15 cellular contexts compared by ENCODE assay signal in the genomic region with DNA sequence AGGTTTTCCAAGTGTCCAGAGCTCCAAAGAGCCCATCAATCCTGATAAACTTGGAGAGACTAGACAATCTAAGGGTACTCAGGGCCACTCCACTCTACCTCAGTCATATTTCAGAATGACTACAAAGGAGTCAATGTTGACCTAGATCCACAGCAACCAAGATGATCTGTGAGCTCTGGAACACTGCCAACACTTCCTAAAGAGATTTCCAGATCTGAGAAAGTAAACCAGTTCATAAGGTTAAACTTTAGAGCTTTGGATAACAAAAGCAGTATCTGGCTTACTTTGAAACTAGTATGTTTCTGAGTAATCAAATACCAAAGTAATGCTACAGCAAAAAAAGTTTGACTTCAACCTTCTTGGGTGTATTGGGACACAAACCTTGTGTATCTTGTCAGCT.
A peak's percentile ranks its signal among the peaks of the same experiment; 100 is the strongest.
DNase-seq lines count a peak whose midpoint lies in the region; TF ChIP-seq lines count a peak whose summit lies in the region.
"Had no signal": no experiment of that assay in that cellular context is flagged by ENCODE, and none has a peak within 500 bp of the region (broad histone marks: within the 10 kb centered on the region; RNA-seq: fewer than 3 reads in every experiment).

No MANE protein-coding gene starts in this region.

- no TSS peak for BruUV-seq in mammary epithelial cell (replicated peaks; lab: Mats Ljungman, UMichigan)
- BruUV-seq in MCF 10A (replicated peaks; lab: Mats Ljungman, UMichigan) = no TSS peak

- TF ChIP-seq CTCF in mammary epithelial cell (conservative IDR thresholded peaks at IDR 0.05 in 1 of 2, IDR thresholded peaks at IDR 0.05 in 1 of 2; ENCODE audit: extremely low read depth in 1 of 2, insufficient read depth in 1 of 2, low read depth in 1 of 2, low read length in 2 of 2) (no peak), MCF 10A (IDR thresholded peaks at IDR 0.05; ENCODE audit: unreplicated experiment) (no peak), SK-N-SH (IDR thresholded peaks at IDR 0.05) (no peak), right atrium auricular region (IDR thresholded peaks at IDR 0.05) (no peak), lower leg skin (IDR thresholded peaks at IDR 0.05) (no peak)

- H3K27me3 Mint-ChIP-seq in MCF 10A (ENCODE audit: insufficient read depth, unreplicated experiment) = no peaks in the 10 kb centered on the region
- H3K27me3 Mint-ChIP-seq: activated naive CD8-positive, alpha-beta T cell; brain had no signal

- no peaks in the 10 kb centered on the region for H3K9me3 ChIP-seq in mammary epithelial cell (replicated peaks; ENCODE audit: insufficient read depth, low read length)
- no peaks in the 10 kb centered on the region for H3K9me3 ChIP-seq in SK-N-SH
- no peaks in the 10 kb centered on the region for H3K9me3 ChIP-seq in right atrium auricular region

- no peak overlapping the region for H3K4me2 ChIP-seq in mammary epithelial cell (ENCODE audit: insufficient read depth, low read depth, low read length)
- no peak overlapping the region for H3K4me2 ChIP-seq in SK-N-SH

- H3K9ac ChIP-seq in mammary epithelial cell (ENCODE audit: insufficient read depth, low read length) (no peak overlapping the region), SK-N-SH (no peak overlapping the region)

- dilution Hi-C loops in mammary epithelial cell (cut with HindIII; ENCODE audit: low sequenced_read_pairs) = no loop called here

- H3K79me2 ChIP-seq in mammary epithelial cell (ENCODE audit: insufficient read depth, low read length) = no peaks in the 10 kb centered on the region
- H3K79me2 ChIP-seq in SK-N-SH (ENCODE audit: insufficient read depth) = no peaks in the 10 kb centered on the region

- no peak overlapping the region for H3K4me3 Mint-ChIP-seq in MCF 10A (ENCODE audit: unreplicated experiment)
- H3K4me3 Mint-ChIP-seq: activated naive CD8-positive, alpha-beta T cell; brain; neural crest cell had no signal

- H3K36me3 Mint-ChIP-seq in MCF 10A (ENCODE audit: insufficient read depth, unreplicated experiment) = no peaks in the 10 kb centered on the region
- H3K36me3 Mint-ChIP-seq: brain had no signal

- TF ChIP-seq RAD21 in SK-N-SH (IDR thresholded peaks at IDR 0.05; ENCODE audit: low read length) = no peak

- no peak overlapping the region for H3K27ac ChIP-seq in mammary epithelial cell (ENCODE audit: insufficient read depth, low read depth, low read length)
- peak overlapping the region; percentile 36 to 95 for H3K27ac ChIP-seq in SK-N-SH (ENCODE audit: low read depth in 2 of 2, low read length in 1 of 2)
- H3K27ac ChIP-seq in right atrium auricular region = no peak overlapping the region

- no peaks in the 10 kb centered on the region for H3K4me1 Mint-ChIP-seq in MCF 10A (ENCODE audit: insufficient read depth, unreplicated experiment)

- peaks cover 16% of the 10 kb centered on the region for H3F3A ChIP-seq in SK-N-SH (replicated peaks; ENCODE audit: insufficient read depth)

- H3K27ac Mint-ChIP-seq in MCF 10A (ENCODE audit: low read depth, unreplicated experiment) = no peak overlapping the region
- H3K27ac Mint-ChIP-seq: activated naive CD8-positive, alpha-beta T cell had no signal

- no peak for TF ChIP-seq EP300 in SK-N-SH (IDR thresholded peaks at IDR 0.05; ENCODE audit: borderline replicate concordance in 1 of 2, low read depth in 1 of 2, low read length in 1 of 2)

- in situ Hi-C loops in mammary epithelial cell (cut with MboI; ENCODE audit: low sequenced_read_pairs in 2 of 2) = no loop called here

- H3K4me3 ChIP-seq in mammary epithelial cell (replicated peaks in 1 of 3; ENCODE audit: insufficient read depth in 1 of 3, low read depth in 2 of 3, low read length in 3 of 3) (no peak overlapping the region), SK-N-SH (ENCODE audit: low read depth in 2 of 2, low read length in 1 of 2) (no peak overlapping the region), right atrium auricular region (no peak overlapping the region), lower leg skin (ENCODE audit: low read depth, poor library complexity, severe bottlenecking) (no peak overlapping the region)

- intact Hi-C loops in mammary epithelial cell (cut with micrococcal nuclease) (no loop called here), MCF 10A (cut with micrococcal nuclease) (no loop called here), lower leg skin (cut with DNase I; ENCODE audit: low total_unique reads) (no loop called here)

- POLR2A ChIA-PET in MCF 10A (lab: Yijun Ruan, JAX) (no interaction called here), SK-N-SH (lab: Yijun Ruan, JAX) (interaction anchor here (0.8 kb wide), 1 partner anchor 61 kb away, joined by 3 read pairs; no protein-coding TSS in a partner anchor)

- no peaks in the 10 kb centered on the region for H3K27me3 ChIP-seq in mammary epithelial cell (ENCODE audit: insufficient read depth, low read length)
- no peaks in the 10 kb centered on the region for H3K27me3 ChIP-seq in SK-N-SH (ENCODE audit: insufficient read depth)
- H3K27me3 ChIP-seq in right atrium auricular region = no peaks in the 10 kb centered on the region

- TF ChIP-seq POLR2A in lower leg skin (IDR thresholded peaks at IDR 0.05) = no peak

- no peaks in the 10 kb centered on the region for H3K4me1 ChIP-seq in mammary epithelial cell (ENCODE audit: insufficient read depth, low read length)
- H3K4me1 ChIP-seq in SK-N-SH (ENCODE audit: control insufficient read depth in 1 of 2, insufficient read depth in 2 of 2, low read depth in 1 of 2, low read length in 1 of 2) = peaks cover 8 to 19% of the 10 kb centered on the region in 2 experiments; a peak in 3 of 4 replicates
- H3K4me1 ChIP-seq in right atrium auricular region = no peaks in the 10 kb centered on the region

- no peak overlapping the region for H2AFZ ChIP-seq in mammary epithelial cell (ENCODE audit: low read depth, low read length)
- H2AFZ ChIP-seq in SK-N-SH (ENCODE audit: low read depth) = no peak overlapping the region

- H4K20me1 ChIP-seq in mammary epithelial cell (ENCODE audit: insufficient read depth, low read length) (no peaks in the 10 kb centered on the region), SK-N-SH (ENCODE audit: insufficient read depth) (0 out of 2 replicates have a peak, but pooled peaks cover 5% of the 10 kb centered on the region)

- no peaks in the 10 kb centered on the region for H3K9me3 Mint-ChIP-seq in MCF 10A (ENCODE audit: unreplicated experiment)
- H3K9me3 Mint-ChIP-seq: brain, neural crest cell had no signal

- H3K36me3 ChIP-seq in mammary epithelial cell (ENCODE audit: insufficient read depth, low read length) (no peaks in the 10 kb centered on the region), SK-N-SH (replicated peaks in 1 of 2; ENCODE audit: control insufficient read depth in 1 of 2, insufficient read depth in 2 of 2, low read length in 1 of 2) (no peaks in the 10 kb centered on the region), right atrium auricular region (no peaks in the 10 kb centered on the region)

- peak; percentile 11 for DNase-seq in mammary epithelial cell
- no peak for DNase-seq in MCF 10A (ENCODE audit: unreplicated experiment)
- DNase-seq in SK-N-SH = no peak
- DNase-seq in fibroblast of peridontal ligament (ENCODE audit: extremely low read depth) = peak; percentile 34
- no peak for DNase-seq in right atrium auricular region (ENCODE audit: low spot score)
- DNase-seq in lower leg skin (ENCODE audit: low spot score in 2 of 2) = no peak
- no peak for DNase-seq in NCI-H2171 (lab: John Stamatoyannopoulos, UW)
- DNase-seq in activated CD8-positive, alpha-beta memory T cell treated with anti-CD3 and anti-CD28 coated beads for 24 hours = no peak
- DNase-seq: cortex of kidney, foreskin melanocyte, Karpas-422, T-helper 9 cell had no signal

- CTCF ChIA-PET in mammary epithelial cell (lab: Charles Lee; ENCODE audit: low non-redundant PET) (no interaction called here), MCF 10A (lab: Yijun Ruan, JAX) (interaction anchor here (0.7 kb wide), 1 partner anchor 40 kb away, joined by 3 read pairs; no protein-coding TSS in a partner anchor), SK-N-SH (lab: Yijun Ruan, JAX) (interaction anchor here (6.1 kb wide), 1 partner anchor 23 kb away, joined by 25 read pairs; no protein-coding TSS in a partner anchor)

- no peaks in the 10 kb centered on the region for H3K9me2 ChIP-seq in SK-N-SH

TF ChIP-seq in SK-N-SH, 30 proteins besides CTCF, POLR2A, EP300 and RAD21:
- TF ChIP-seq TAF1 (IDR thresholded peaks at IDR 0.05; ENCODE audit: borderline replicate concordance, low read depth, low read length) (no peak), TCF12 (IDR thresholded peaks at IDR 0.05) (peak; percentile 21; the same call in 1 of the 2 replicates), NFIC (IDR thresholded peaks at IDR 0.05; ENCODE audit: borderline replicate concordance) (peak; percentile 21; the same call in 1 of the 2 replicates)
TF ChIP-seq in SK-N-SH: peak in this region for 2.

Comparison
In these comparisons a context has a peak if more than half of its experiments do, and no peak if none do; other contexts are left out.
1. DNase-seq: peak in mammary epithelial cell (single experiment) and fibroblast of peridontal ligament (single experiment); none in MCF 10A (single experiment), SK-N-SH (single experiment), right atrium auricular region (single experiment), lower leg skin (0 of 2), NCI-H2171 (single experiment) and activated CD8-positive, alpha-beta memory T cell treated with anti-CD3 and anti-CD28 coated beads for 24 hours (single experiment).
2. H3K27ac ChIP-seq: peak in SK-N-SH (2 of 2); none in mammary epithelial cell (single experiment) and right atrium auricular region (0 of 2).